ENCODE assay signal across 12 cellular contexts in the genomic region with DNA sequence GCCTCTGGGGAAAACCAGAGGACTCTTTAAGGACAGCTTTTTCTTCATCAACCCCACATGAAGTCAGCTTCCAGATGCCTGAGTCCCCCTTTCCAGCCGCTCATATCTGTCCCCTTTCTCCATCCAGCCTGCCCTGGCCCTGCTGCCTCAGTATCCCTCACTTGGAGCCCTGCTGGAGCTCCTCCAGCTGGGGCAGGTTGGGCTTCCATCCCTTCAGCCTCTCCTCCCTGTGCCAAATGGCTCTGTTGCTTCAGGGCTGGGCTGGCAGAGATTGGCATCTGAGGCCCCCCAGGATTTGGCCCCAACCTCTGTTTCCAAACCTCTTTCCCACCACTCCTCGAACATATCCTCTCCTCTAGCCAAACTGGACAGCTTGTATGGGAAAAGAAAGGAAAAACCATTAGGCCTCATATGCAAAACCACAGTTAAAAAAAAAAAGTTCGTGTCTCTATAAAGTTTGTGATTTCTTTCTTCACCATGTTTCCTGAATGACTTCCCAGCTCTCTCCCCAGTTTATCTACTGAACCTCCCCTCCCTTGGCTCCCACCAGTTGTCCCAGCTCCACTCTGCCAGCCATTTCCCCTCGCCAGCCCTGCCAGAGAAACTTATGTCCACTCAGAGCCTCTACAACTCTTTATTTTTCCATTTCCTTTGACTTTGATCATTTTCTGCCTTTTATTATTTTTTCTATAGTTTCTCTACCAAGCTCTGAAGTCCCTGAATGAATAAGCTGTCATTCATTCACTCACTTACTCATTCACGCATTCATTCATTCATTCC.
"Had no signal": no experiment of that assay in that cellular context is flagged by ENCODE, and none has a peak within 500 bp of the region (broad histone marks: within the 10 kb centered on the region; RNA-seq: fewer than 3 reads in every experiment).

No MANE protein-coding gene starts in this region.

- ATAC-seq: left lung had no signal

- H3K36me3 ChIP-seq: left lung, thyroid gland had no signal

- H3K27me3 ChIP-seq: left lung, thyroid gland had no signal

- H3K27ac Mint-ChIP-seq: activated CD4-positive, alpha-beta memory T cell treated with anti-CD3 and anti-CD28 coated beads for 36 hours; nephron progenitor cell; stimulated activated naive CD8-positive, alpha-beta T cell treated with anti-CD3 and anti-CD28 coated beads, Interleukin-15, Interleukin-2, amounts not matched to agents 100 ng/mL and 50 ng/mL, for 24 hours had no signal

- H3K9me3 ChIP-seq: left lung, thyroid gland had no signal

- DNase-seq: activated CD4-positive, alpha-beta memory T cell treated with anti-CD3 and anti-CD28 coated beads for 36 hours; activated CD4-positive, alpha-beta T cell treated with anti-CD3 and anti-CD28 coated beads for 1 hour; activated naive CD4-positive, alpha-beta T cell treated with Interleukin-2 at 50 U/mL for 16 hours; cortex of kidney; left lung; mesenchymal stem cell; nephron progenitor cell; stimulated activated CD4-positive, alpha-beta T cell treated with anti-CD3 and anti-CD28 coated beads, Interleukin-15, amount 100 ng/mL, for 24 hours; stimulated activated CD4-positive, alpha-beta T cell treated with anti-CD3 and anti-CD28 coated beads, Interleukin-4, amount 100 ng/mL, for 24 hours; T1000; thyroid gland had no signal

- H3K9me3 Mint-ChIP-seq: activated CD4-positive, alpha-beta memory T cell treated with anti-CD3 and anti-CD28 coated beads for 36 hours; nephron progenitor cell; stimulated activated naive CD8-positive, alpha-beta T cell treated with anti-CD3 and anti-CD28 coated beads, Interleukin-15, Interleukin-2, amounts not matched to agents 100 ng/mL and 50 ng/mL, for 24 hours had no signal

- H3K4me3 ChIP-seq: left lung, thyroid gland had no signal

- H3K27ac ChIP-seq: left lung had no signal

- H3K4me3 Mint-ChIP-seq: activated CD4-positive, alpha-beta memory T cell treated with anti-CD3 and anti-CD28 coated beads for 36 hours; stimulated activated naive CD8-positive, alpha-beta T cell treated with anti-CD3 and anti-CD28 coated beads, Interleukin-15, Interleukin-2, amounts not matched to agents 100 ng/mL and 50 ng/mL, for 24 hours had no signal

- H3K4me1 ChIP-seq: left lung had no signal

- H3K36me3 Mint-ChIP-seq: activated CD4-positive, alpha-beta memory T cell treated with anti-CD3 and anti-CD28 coated beads for 36 hours had no signal
